ENCODE assay signal across 8 cellular contexts in genomic region chr5:150458819-150459557, GRCh38. TPM values are rescaled to one million over a fixed set of nuclear protein-coding genes. Genes with fewer than 3 reads are reported as not detected.
DNase-seq lines count a peak whose midpoint lies in the region; ATAC-seq and TF ChIP-seq lines count a peak whose summit lies in the region.

No MANE protein-coding gene starts in this region.

- H3K4me3 ChIP-seq in HL-60 (replicated peaks; ENCODE audit: insufficient read depth, low read length): peak overlapping the region; percentile 23
- H3K4me3 ChIP-seq in Peyer's patch: peak overlapping the region in 2 of 4 donors; percentile 1 to 36
- no peak overlapping the region for H3K4me3 ChIP-seq in fibroblast of pulmonary artery (replicated peaks; ENCODE audit: low read depth, low read length)
- H3K4me3 ChIP-seq in osteoblast (ENCODE audit: insufficient read depth, low read length): peak overlapping the region; percentile 35
- H3K4me3 ChIP-seq in thyroid gland (replicated peaks in 1 of 3): no peak overlapping the region

- 32 to 44% methylated on average over 15 to 21 of the region's 36 CpGs for WGBS in thyroid gland, 2 donors

- no peak for TF ChIP-seq POLR2A in Peyer's patch (IDR thresholded peaks at IDR 0.05)
- TF ChIP-seq POLR2A in thyroid gland (IDR thresholded peaks at IDR 0.05): no peak

- no peaks in the 10 kb centered on the region for H3K27me3 ChIP-seq in HL-60 (ENCODE audit: insufficient read depth, poor library complexity, severe bottlenecking)
- no peaks in the 10 kb centered on the region for H3K27me3 ChIP-seq in Peyer's patch
- no peaks in the 10 kb centered on the region for H3K27me3 ChIP-seq in osteoblast (ENCODE audit: insufficient read depth, low read length)
- H3K27me3 ChIP-seq in thyroid gland: no peaks in the 10 kb centered on the region

- no peaks in the 10 kb centered on the region for H4K20me1 ChIP-seq in osteoblast (ENCODE audit: insufficient read depth, low read length)

- intact Hi-C loops in thyroid gland (cut with DNase I): loop anchor here (2.0 to 5.0 kb wide), 2 partner anchors 86 to 198 kb away; no protein-coding TSS in a partner anchor

- H2AFZ ChIP-seq in osteoblast (ENCODE audit: low read length): peak overlapping the region; percentile 50

- H3K9me3 ChIP-seq in Peyer's patch (no peaks in the 10 kb centered on the region), osteoblast (ENCODE audit: low read depth, low read length) (no peaks in the 10 kb centered on the region), thyroid gland (no peaks in the 10 kb centered on the region)

- no peaks in the 10 kb centered on the region for H3K79me2 ChIP-seq in osteoblast (ENCODE audit: insufficient read depth, low read length)

- H3K4me1 ChIP-seq in Peyer's patch (peaks cover 0 to 9% (median 1%) of the 10 kb centered on the region in 4 donors), osteoblast (ENCODE audit: insufficient read depth, low read length) (peaks cover 5% of the 10 kb centered on the region), thyroid gland (peaks cover 0 to 15% of the 10 kb centered on the region in 2 donors)

- H3K36me3 ChIP-seq in Peyer's patch: no peaks in the 10 kb centered on the region
- no peaks in the 10 kb centered on the region for H3K36me3 ChIP-seq in osteoblast (ENCODE audit: insufficient read depth, low read length)
- H3K36me3 ChIP-seq in thyroid gland: no peaks in the 10 kb centered on the region

- DNase-seq in COLO668 (lab: John Stamatoyannopoulos, UW; ENCODE audit: unreplicated experiment) (peak; percentile 63), HL-60 (ENCODE audit: low read depth in 1 of 2, low spot score in 1 of 2) (peak in 1 of 2 experiments; percentile 81), Peyer's patch (peak; percentile 80 to 91 (median 89)), fibroblast of pulmonary artery (ENCODE audit: low read depth) (peak; percentile 55), osteoblast (ENCODE audit: insufficient read length, low spot score, missing footprints) (peak; percentile 95), thyroid gland (peak; percentile 78 to 81)
- DNase-seq in activated T-helper 1 cell treated with anti-CD3 and anti-CD28 coated beads, Interleukin-2, amount 50 U/mL, for 16 hours (ENCODE audit: low read depth in 1 of 2, low spot score in 1 of 2): peak; percentile 82 to 89

- peak; percentile 46 for TF ChIP-seq CTCF in HL-60 (IDR thresholded peaks at IDR 0.05; ENCODE audit: insufficient read depth, low read length)
- peak; percentile 83 to 94 (median 91) for TF ChIP-seq CTCF in Peyer's patch (IDR thresholded peaks at IDR 0.05)
- peak; percentile 60 for TF ChIP-seq CTCF in fibroblast of pulmonary artery (IDR thresholded peaks at IDR 0.05; ENCODE audit: low read length, missing control alignments)
- TF ChIP-seq CTCF in osteoblast (IDR thresholded peaks at IDR 0.05; ENCODE audit: extremely low read depth, low read depth, low read length): peak; percentile 57
- TF ChIP-seq CTCF in thyroid gland (IDR thresholded peaks at IDR 0.05): peak; percentile 55 to 88 (median 84)

- ATAC-seq in GM19455 (IDR thresholded peaks at IDR 0.05; ENCODE audit: unreplicated experiment): peak; percentile 71

- H3K4me2 ChIP-seq in osteoblast (ENCODE audit: insufficient read depth, low read length): peak overlapping the region; percentile 65

- H3K27ac ChIP-seq in HL-60 (replicated peaks): peak overlapping the region; percentile 40
- H3K27ac ChIP-seq in Peyer's patch: peak overlapping the region in 1 of 4 donors; percentile 17
- peak overlapping the region; percentile 24 for H3K27ac ChIP-seq in osteoblast (ENCODE audit: low read depth, low read length)
- peak overlapping the region in 1 of 3 donors; percentile 5 for H3K27ac ChIP-seq in thyroid gland

RNA-seq across cellular contexts. Expression of gene RPS14, which starts 9.4 kb away (rescaled TPM):
- total RNA-seq in Peyer's patch: 1,000 to 10,000 TPM in 3 of 4 donors, 100 to 1,000 TPM in 1; 975 to 1,961 (median 1,274) TPM
- 1,720 and 2,211 TPM in 2 replicates for total RNA-seq in osteoblast
- total RNA-seq in thyroid gland: 1,000 to 10,000 TPM; 2,017 to 5,540 (median 2,786) TPM

RNA-seq across cellular contexts. Expression of gene CD74, which starts 46.3 kb away (rescaled TPM):
- 1,000 to 10,000 TPM in 2 of 4 donors, 100 to 1,000 TPM in 2; 759 to 2,006 (median 1,183) TPM for total RNA-seq in Peyer's patch
- total RNA-seq in osteoblast: 21.4 and 83.4 TPM in 2 replicates
- total RNA-seq in thyroid gland: 100 to 1,000 TPM; 287 to 675 (median 493) TPM

RNA-seq across cellular contexts. Expression of gene NDST1, which starts 48.9 kb away (rescaled TPM):
- total RNA-seq in Peyer's patch: 100 to 1,000 TPM in 2 of 4 donors, 10 to 100 TPM in 2; 80.9 to 168 (median 118) TPM
- total RNA-seq in osteoblast: 89.9 and 104 TPM in 2 replicates
- total RNA-seq in thyroid gland: 100 to 1,000 TPM in 2 of 4 donors, 10 to 100 TPM in 2; 84.9 to 171 (median 113) TPM

Comparison
In these comparisons a context has a peak if more than half of its experiments do, and no peak if none do; other contexts are left out.
1. H3K4me3 ChIP-seq: peak in HL-60 (single experiment) and osteoblast (single experiment); none in fibroblast of pulmonary artery (single experiment) and thyroid gland (0 of 3).
2. Peak in every context shown above with its lines, with median percentiles within 50 percentile points of each other: CTCF ChIP-seq.